Comparison of ENCODE assay signal across 17 cellular contexts in the genomic region with DNA sequence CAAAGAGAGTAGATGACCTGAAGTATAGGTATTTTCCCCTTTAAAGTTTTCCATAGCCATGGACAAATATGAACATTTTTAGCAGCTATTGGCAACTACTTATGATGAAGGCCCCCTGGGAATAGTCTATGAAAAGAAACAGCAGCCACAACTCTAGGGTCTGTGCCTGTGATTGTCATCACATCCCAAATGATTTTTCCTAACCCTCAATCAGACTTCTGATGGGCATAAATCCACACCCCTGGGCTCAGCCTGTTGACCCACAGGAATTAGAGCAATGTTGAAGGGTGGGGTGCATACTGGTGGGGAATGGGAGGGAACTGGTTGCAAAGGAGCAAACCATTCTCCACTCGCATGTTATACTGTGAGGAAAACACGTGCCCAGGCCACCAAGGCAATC.
DNase-seq lines count a peak whose midpoint lies in the region; ATAC-seq, FAIRE-seq and TF ChIP-seq lines count a peak whose summit lies in the region.
"Had no signal": no experiment of that assay in that cellular context is flagged by ENCODE, and none has a peak within 500 bp of the region (broad histone marks: within the 10 kb centered on the region; RNA-seq: fewer than 3 reads in every experiment).

No MANE protein-coding gene starts in this region.

- ATAC-seq in Right ventricle myocardium superior (ENCODE audit: poor library complexity) (peak; percentile 37), left ventricle myocardium superior (peak; percentile 51), GM18870 (IDR thresholded peaks at IDR 0.05; ENCODE audit: unreplicated experiment) (no peak), HG03354 (IDR thresholded peaks at IDR 0.05; ENCODE audit: poor library complexity, severe bottlenecking, unreplicated experiment) (no peak)

- H3K4me2 ChIP-seq in trophoblast cell (ENCODE audit: low read length) = no peak overlapping the region

- no peaks in the 10 kb centered on the region for H3K36me3 ChIP-seq in left ventricle myocardium inferior
- no peaks in the 10 kb centered on the region for H3K36me3 ChIP-seq in trophoblast cell (ENCODE audit: control insufficient read depth in 1 of 2, insufficient read depth in 2 of 2, low read length in 2 of 2)
- H3K36me3 ChIP-seq: BE2C, HAP-1 had no signal

- FAIRE-seq in GM12892 (lab: Jason Lieb, UNC) = peak; percentile 5
- FAIRE-seq: A204.1 had no signal

- no peak overlapping the region for H2AFZ ChIP-seq in trophoblast cell (ENCODE audit: insufficient read depth, low read length, poor library complexity)
- H2AFZ ChIP-seq: GM23248 had no signal

- H3K79me1 ChIP-seq in trophoblast cell (ENCODE audit: low read length) = peaks cover 15% of the 10 kb centered on the region

- H3K4me1 ChIP-seq in left ventricle myocardium inferior (peaks cover 31% of the 10 kb centered on the region), trophoblast cell (ENCODE audit: control insufficient read depth in 1 of 2, insufficient read depth in 2 of 2, low read length in 2 of 2) (peaks cover 2 to 13% of the 10 kb centered on the region in 2 experiments)
- H3K4me1 ChIP-seq: BE2C, HAP-1 had no signal

- no peaks in the 10 kb centered on the region for H3K79me2 ChIP-seq in trophoblast cell (ENCODE audit: control insufficient read depth, insufficient read depth, low read length, poor library complexity)

- no CpG with 5 or more reads among the region's 2 CpGs for whole genome bisulfite sequencing in trophoblast cell (ENCODE audit: extremely low coverage, insufficient coverage, insufficient read length)

- H3K9ac ChIP-seq in trophoblast cell (ENCODE audit: low read length) = no peak overlapping the region
- H3K9ac ChIP-seq: GM23248 had no signal

- H3K27me3 ChIP-seq in left ventricle myocardium inferior (ENCODE audit: low read depth) (no peaks in the 10 kb centered on the region), trophoblast cell (ENCODE audit: insufficient read depth, low read length) (no peaks in the 10 kb centered on the region)
- H3K27me3 ChIP-seq: BE2C had no signal

- H3K9me3 ChIP-seq in left ventricle myocardium inferior (replicated peaks) = no peaks in the 10 kb centered on the region
- H3K9me3 ChIP-seq in trophoblast cell (ENCODE audit: insufficient read depth, low read depth, low read length) = no peaks in the 10 kb centered on the region
- H3K9me3 ChIP-seq: BE2C, HAP-1 had no signal

- no peak for DNase-seq in Right ventricle myocardium superior
- no peak for DNase-seq in left ventricle myocardium inferior
- no peak for DNase-seq in GM12892 (ENCODE audit: insufficient read length)
- DNase-seq in left ventricle myocardium superior = no peak
- no peak for DNase-seq in trophoblast cell
- DNase-seq in activated naive CD4-positive, alpha-beta T cell treated with anti-CD3 and anti-CD28 coated beads, Interleukin-2, amount 50 U/mL, for 16 hours = no peak
- DNase-seq: ACHN; BE2C; Calu3; CD4-positive, alpha-beta memory T cell; DMS79 treated with DMSO at 0.1 percent for 48 hours; GF-D8; GM23248 had no signal

- H2BK12ac ChIP-seq in trophoblast cell (ENCODE audit: low read length) = peak overlapping the region; percentile 5

- H4K91ac ChIP-seq in trophoblast cell (ENCODE audit: low read depth, low read length) = peak overlapping the region; percentile 2

- H3K4ac ChIP-seq in trophoblast cell (ENCODE audit: low read depth, low read length) = peak overlapping the region; percentile 27

- H4K8ac ChIP-seq in trophoblast cell (ENCODE audit: low read depth, low read length) = no peak overlapping the region

- intact Hi-C loops in Right ventricle myocardium superior (cut with DNase I) (no loop called here), left ventricle myocardium inferior (cut with micrococcal nuclease) (no loop called here), left ventricle myocardium superior (cut with micrococcal nuclease) (no loop called here)

- H3K18ac ChIP-seq in trophoblast cell (ENCODE audit: low read length) = no peak overlapping the region

- H3K23ac ChIP-seq in trophoblast cell (ENCODE audit: low read length) = no peak overlapping the region

- H2BK5ac ChIP-seq in trophoblast cell (ENCODE audit: low read depth, low read length, poor library complexity) = no peak overlapping the region

- H3K27ac ChIP-seq in left ventricle myocardium inferior (replicated peaks) (no peak overlapping the region), trophoblast cell (ENCODE audit: low read depth, low read length) (no peak overlapping the region)
- H3K27ac ChIP-seq: GM23248 had no signal

- TF ChIP-seq CTCF in left ventricle myocardium inferior (IDR thresholded peaks at IDR 0.05; ENCODE audit: borderline replicate concordance) = no peak

- TF ChIP-seq POLR2A in GM12892 (IDR thresholded peaks at IDR 0.05; ENCODE audit: low read depth, low read length) = no peak

- no peak overlapping the region for H4K12ac ChIP-seq in trophoblast cell (ENCODE audit: low read depth, low read length)

- H3K4me3 ChIP-seq in left ventricle myocardium inferior (no peak overlapping the region), trophoblast cell (ENCODE audit: low read depth, low read length) (no peak overlapping the region)
- H3K4me3 ChIP-seq: GM23248, HAP-1 had no signal

- H2AK5ac ChIP-seq in trophoblast cell (ENCODE audit: low read length) = no peak overlapping the region

- H2BK120ac ChIP-seq in trophoblast cell (ENCODE audit: insufficient read depth, low read length, poor library complexity) = no peak overlapping the region

- peak overlapping the region; percentile 16 for H3K14ac ChIP-seq in trophoblast cell (ENCODE audit: low read length)

Comparison
In these comparisons a context has a peak if more than half of its experiments do, and no peak if none do; other contexts are left out.
1. ATAC-seq: peak in Right ventricle myocardium superior (single experiment) and left ventricle myocardium superior (single experiment); none in GM18870 (single experiment) and HG03354 (single experiment).